Comparison of ENCODE assay signal across 8 cellular contexts in the genomic region with DNA sequence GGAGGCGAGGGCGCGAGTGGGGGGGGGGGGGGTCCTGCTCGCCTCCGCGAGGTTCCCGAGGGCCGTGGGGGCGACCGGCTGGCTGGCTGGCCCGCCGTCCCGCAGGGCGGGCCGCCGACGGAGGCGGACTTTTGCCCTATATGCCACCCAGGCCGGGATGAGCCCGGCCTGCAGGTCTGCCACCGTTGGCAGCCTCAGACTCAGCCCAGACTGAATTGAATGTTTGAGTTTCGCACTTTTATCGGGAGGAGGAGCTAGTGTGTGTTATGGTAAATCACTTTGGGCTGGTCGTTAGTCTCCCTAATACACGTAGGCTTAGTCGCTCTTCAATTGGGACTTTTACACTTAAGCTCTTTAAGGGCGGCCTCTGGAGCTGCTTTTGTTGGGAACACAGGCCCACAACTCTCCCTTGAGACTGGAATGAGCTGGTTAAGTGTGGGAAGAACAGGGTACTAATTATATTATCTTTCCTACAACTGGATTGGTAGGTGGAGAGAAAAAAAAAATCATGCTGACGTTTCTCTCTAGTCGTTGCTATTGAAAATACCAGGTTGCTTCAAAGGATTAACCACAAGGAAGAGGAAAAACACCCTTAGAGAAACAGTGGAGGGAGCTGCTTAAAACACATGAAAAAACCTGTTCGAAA. TPM values are rescaled to one million over a fixed set of nuclear protein-coding genes. Genes with fewer than 3 reads are reported as not detected.
DNase-seq lines count a peak whose midpoint lies in the region; ATAC-seq and TF ChIP-seq lines count a peak whose summit lies in the region.

No MANE protein-coding gene starts in this region.

- H3K27ac Mint-ChIP-seq in Calu3 (ENCODE audit: unreplicated experiment): peak overlapping the region; percentile 97
- peak overlapping the region; percentile 99 for H3K27ac Mint-ChIP-seq in activated CD8-positive, alpha-beta T cell treated with anti-CD3 and anti-CD28 coated beads for 36 hours

- peaks cover 47% of the 10 kb centered on the region for H3K4me1 ChIP-seq in neuron (ENCODE audit: insufficient read depth, low read length)

- H3K27me3 Mint-ChIP-seq in Calu3 (ENCODE audit: unreplicated experiment): no peaks in the 10 kb centered on the region
- H3K27me3 Mint-ChIP-seq in activated CD8-positive, alpha-beta T cell treated with anti-CD3 and anti-CD28 coated beads for 36 hours: no peaks in the 10 kb centered on the region

- no peak for TF ChIP-seq CTCF in Calu3 (IDR thresholded peaks at IDR 0.05; ENCODE audit: unreplicated experiment)
- TF ChIP-seq CTCF in activated CD8-positive, alpha-beta T cell treated with anti-CD3 and anti-CD28 coated beads for 36 hours (IDR thresholded peaks at IDR 0.05): no peak
- no peak for TF ChIP-seq CTCF in fibroblast of the aortic adventitia (IDR thresholded peaks at IDR 0.05; ENCODE audit: insufficient read depth, low read length)

- peaks cover 56% of the 10 kb centered on the region for H3K4me1 Mint-ChIP-seq in Calu3 (ENCODE audit: low read depth, unreplicated experiment)
- H3K4me1 Mint-ChIP-seq in activated CD8-positive, alpha-beta T cell treated with anti-CD3 and anti-CD28 coated beads for 36 hours (ENCODE audit: low read depth): peaks cover 32% of the 10 kb centered on the region

- POLR2A ChIA-PET in activated CD8-positive, alpha-beta T cell treated with anti-CD3 and anti-CD28 coated beads for 36 hours (lab: Charles Lee): interaction anchor here (0.5 to 6.9 kb wide), 36 partner anchors 9 to 476 kb away, joined by 3 to 132 read pairs (median 5); no protein-coding TSS in a partner anchor

- no peaks in the 10 kb centered on the region for H3K9me3 Mint-ChIP-seq in Calu3 (ENCODE audit: low read depth, unreplicated experiment)
- H3K9me3 Mint-ChIP-seq in activated CD8-positive, alpha-beta T cell treated with anti-CD3 and anti-CD28 coated beads for 36 hours: no peaks in the 10 kb centered on the region

- intact Hi-C loops in Calu3 (cut with micrococcal nuclease; ENCODE audit: unreplicated experiment): loop anchor here (5.0 kb wide), 4 partner anchors 161 to 266 kb away; no protein-coding TSS in a partner anchor
- intact Hi-C loops in activated CD8-positive, alpha-beta T cell treated with anti-CD3 and anti-CD28 coated beads for 36 hours (cut with micrococcal nuclease): loop anchor here (2.0 to 5.0 kb wide), 4 partner anchors 120 to 466 kb away; no protein-coding TSS in a partner anchor

- H3K27me3 ChIP-seq in neuron (ENCODE audit: insufficient read depth, low read length): no peaks in the 10 kb centered on the region

- peaks cover 71% of the 10 kb centered on the region for H3K36me3 Mint-ChIP-seq in Calu3 (ENCODE audit: insufficient read depth, unreplicated experiment)
- H3K36me3 Mint-ChIP-seq in activated CD8-positive, alpha-beta T cell treated with anti-CD3 and anti-CD28 coated beads for 36 hours (ENCODE audit: low read depth): peaks cover 25% of the 10 kb centered on the region

- CTCF ChIA-PET in Calu3 (lab: Charles Lee): interaction anchor here (0.6 to 3.9 kb wide), 20 partner anchors 8 to 482 kb away, joined by 3 to 39 read pairs (median 7); no protein-coding TSS in a partner anchor
- CTCF ChIA-PET in activated CD8-positive, alpha-beta T cell treated with anti-CD3 and anti-CD28 coated beads for 36 hours (lab: Charles Lee): interaction anchor here (0.8 to 2.6 kb wide), 14 partner anchors 7 to 472 kb away, joined by 3 to 16 read pairs (median 4); no protein-coding TSS in a partner anchor

- BruUV-seq in Calu3 (replicated peaks; lab: Mats Ljungman, UMichigan): no TSS peak

- H3K4me3 ChIP-seq in fibroblast of the aortic adventitia (ENCODE audit: low read depth, low read length) (peak overlapping the region; percentile 49), neuron (ENCODE audit: low read length) (peak overlapping the region; percentile 62)

- H3K9me3 ChIP-seq in neuron (ENCODE audit: low read length): no peaks in the 10 kb centered on the region

- DNase-seq in Calu3 (no peak), NCI-H510A treated with DMSO at 0.1 percent for 48 hours (lab: John Stamatoyannopoulos, UW) (peak; percentile 94), fibroblast of the aortic adventitia (ENCODE audit: low read depth) (peak; percentile 95), OCI-M2 (lab: John Stamatoyannopoulos, UW; ENCODE audit: unreplicated experiment) (no peak)
- no peak for DNase-seq in activated CD8-positive, alpha-beta T cell treated with anti-CD3 and anti-CD28 coated beads for 36 hours

- peak overlapping the region; percentile 89 for H3K4me3 Mint-ChIP-seq in Calu3 (ENCODE audit: low read depth, unreplicated experiment)
- peak overlapping the region; percentile 92 for H3K4me3 Mint-ChIP-seq in activated CD8-positive, alpha-beta T cell treated with anti-CD3 and anti-CD28 coated beads for 36 hours

- ATAC-seq in GM19372 (IDR thresholded peaks at IDR 0.05; ENCODE audit: low read depth, unreplicated experiment) (peak; percentile 17), HG03460 (IDR thresholded peaks at IDR 0.05; ENCODE audit: unreplicated experiment) (peak; percentile 18)
- peak; percentile 50 for ATAC-seq in activated CD8-positive, alpha-beta T cell treated with anti-CD3 and anti-CD28 coated beads for 36 hours

- no peak overlapping the region for H2AFZ ChIP-seq in neuron (ENCODE audit: low read depth, low read length)

- peaks cover 14% of the 10 kb centered on the region for H3K36me3 ChIP-seq in neuron (ENCODE audit: insufficient read depth, low read length)

RNA-seq across cellular contexts. Expression of a gene that starts 1.3 kb away (rescaled TPM):
- total RNA-seq in Calu3 (2022) (192 and 196 TPM in 2 replicates), fibroblast of the aortic adventitia (ENCODE audit: low replicate concordance) (62.9 and 79.4 TPM in 2 replicates)
- total RNA-seq in activated CD8-positive, alpha-beta T cell treated with anti-CD3 and anti-CD28 coated beads for 36 hours: 100 to 1,000 TPM; 148 to 155 TPM

Comparison
In these comparisons a context has a peak if more than half of its experiments do, and no peak if none do; other contexts are left out.
1. DNase-seq: peak in NCI-H510A treated with DMSO at 0.1 percent for 48 hours (single experiment) and fibroblast of the aortic adventitia (single experiment); none in Calu3 (single experiment), activated CD8-positive, alpha-beta T cell treated with anti-CD3 and anti-CD28 coated beads for 36 hours (single experiment) and OCI-M2 (single experiment).
2. Peak in every context shown above with its lines, with median percentiles within 50 percentile points of each other: ATAC-seq.